In the genomic region with DNA sequence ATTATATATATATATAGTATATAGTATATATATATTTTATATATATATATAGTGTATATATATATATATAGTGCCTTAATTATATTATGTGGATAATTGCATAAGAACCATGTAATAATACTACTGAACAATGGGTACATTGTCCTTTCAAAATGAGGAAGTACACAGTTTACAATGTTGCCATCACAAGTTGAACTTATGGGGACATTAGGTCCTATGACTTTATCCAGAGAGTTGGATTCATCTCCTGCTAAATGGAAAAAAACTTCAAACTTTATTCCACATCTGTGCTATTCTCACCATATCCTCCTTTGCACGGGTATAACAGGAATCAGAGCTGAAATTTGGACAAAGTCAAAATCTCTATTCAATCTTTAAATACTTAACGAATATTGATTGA, we compare ENCODE assay signal across 24 cellular contexts.
"Had no signal": no experiment of that assay in that cellular context is flagged by ENCODE, and none has a peak within 500 bp of the region (broad histone marks: within the 10 kb centered on the region; RNA-seq: fewer than 3 reads in every experiment).

No MANE protein-coding gene starts in this region.

- DNase-seq: activated CD4-positive, alpha-beta memory T cell treated with anti-CD3 and anti-CD28 coated beads, Interleukin-2, amount 10 ng/mL, durations not matched to agents 7 days and 5 days; activated CD4-positive, alpha-beta T cell treated with anti-CD3 and anti-CD28 coated beads for 36 hours; activated CD4-positive, alpha-beta T cell treated with anti-CD3 and anti-CD28 coated beads, Interleukin-2, amount 50 U/mL, for 1 hour; activated gamma-delta T cell; activated naive CD4-positive, alpha-beta T cell treated with anti-CD3 and anti-CD28 coated beads for 36 hours; activated T-cell treated with anti-CD3 and anti-CD28 coated beads for 4 hours; activated T-cell treated with anti-CD3 and anti-CD28 coated beads, Interleukin-2, amount 50 U/mL, for 48 hours; brain microvascular endothelial cell; Karpas-422; MM.1S; NCI-H1105; NCI-H1436; NCI-H1694 treated with DMSO at 0.1 percent for 48 hours; NCI-H2029 treated with DMSO at 0.1 percent for 48 hours; NCI-H510A treated with DMSO at 0.1 percent for 48 hours; NCI-H69; NK-92 treated with Interleukin-12 subunit alpha and Interleukin-12 subunit beta, amount 100 ng/mL, for 24 hours; PC-9; SIG-M5; T-cell; T-helper 2 cell; T1000; WERI-Rb-1 had no signal

- ATAC-seq: activated CD4-positive, alpha-beta T cell treated with anti-CD3 and anti-CD28 coated beads for 36 hours; activated T-helper 17 cell treated with anti-CD3 and anti-CD28 coated beads, Interleukin-2, amount 50 U/mL, for 72 hours; T-cell had no signal
